Comparison of ENCODE assay signal across 8 cellular contexts in genomic region chr10:110226926-110227641, GRCh38. TPM values are rescaled to one million over a fixed set of nuclear protein-coding genes. Genes with fewer than 3 reads are reported as not detected.
DNase-seq lines count a peak whose midpoint lies in the region; ATAC-seq and TF ChIP-seq lines count a peak whose summit lies in the region.

No MANE protein-coding gene starts in this region.

- peak overlapping the region; percentile 87 for H3K27ac Mint-ChIP-seq in endothelial cell (ENCODE audit: unreplicated experiment)
- H3K27ac Mint-ChIP-seq in stimulated activated memory B cell treated with anti-CD40 and anti-IgM and Interleukin-4, amounts not matched to agents 10 μg/mL and 1 μg/mL and 100 μg/mL, for 72 hours: peak overlapping the region; percentile 96

- H3K4me3 Mint-ChIP-seq in endothelial cell (ENCODE audit: unreplicated experiment): peak overlapping the region; percentile 97
- H3K4me3 Mint-ChIP-seq in stimulated activated memory B cell treated with anti-CD40 and anti-IgM and Interleukin-4, amounts not matched to agents 10 μg/mL and 1 μg/mL and 100 μg/mL, for 72 hours: peak overlapping the region; percentile 96

- H3K27me3 Mint-ChIP-seq in endothelial cell (ENCODE audit: unreplicated experiment): peaks cover 15% of the 10 kb centered on the region
- peaks cover 15% of the 10 kb centered on the region for H3K27me3 Mint-ChIP-seq in stimulated activated memory B cell treated with anti-CD40 and anti-IgM and Interleukin-4, amounts not matched to agents 10 μg/mL and 1 μg/mL and 100 μg/mL, for 72 hours

- peaks cover 12% of the 10 kb centered on the region for H3K36me3 Mint-ChIP-seq in endothelial cell (ENCODE audit: low read depth, unreplicated experiment)
- H3K36me3 Mint-ChIP-seq in stimulated activated memory B cell treated with anti-CD40 and anti-IgM and Interleukin-4, amounts not matched to agents 10 μg/mL and 1 μg/mL and 100 μg/mL, for 72 hours: peaks cover 18% of the 10 kb centered on the region

- H3K4me1 Mint-ChIP-seq in endothelial cell (ENCODE audit: unreplicated experiment): peaks cover 21% of the 10 kb centered on the region
- H3K4me1 Mint-ChIP-seq in stimulated activated memory B cell treated with anti-CD40 and anti-IgM and Interleukin-4, amounts not matched to agents 10 μg/mL and 1 μg/mL and 100 μg/mL, for 72 hours: peaks cover 28% of the 10 kb centered on the region

- no peak for TF ChIP-seq CTCF in endothelial cell (IDR thresholded peaks at IDR 0.05; ENCODE audit: unreplicated experiment)

- ATAC-seq in stimulated activated memory B cell treated with anti-CD40 and anti-IgM and Interleukin-4, amounts not matched to agents 10 μg/mL and 1 μg/mL and 100 μg/mL, for 72 hours: peak; percentile 70
- no peak for ATAC-seq in GM21360 (IDR thresholded peaks at IDR 0.05; ENCODE audit: unreplicated experiment)

- DNase-seq in NCI-H748 (lab: John Stamatoyannopoulos, UW; ENCODE audit: unreplicated experiment) (peak; percentile 37), NCI-H748 treated with DMSO at 0.1 percent for 48 hours (lab: John Stamatoyannopoulos, UW) (no peak), NOMO-1 treated with dmso at 0.1 percent for 144 hours (lab: John Stamatoyannopoulos, UW; ENCODE audit: unreplicated experiment) (peak; percentile 86), endothelial cell (ENCODE audit: low spot score) (peak; percentile 28), midbrain (lab: John Stamatoyannopoulos, UW) (peak; percentile 61)
- peak; percentile 74 for DNase-seq in activated CD8-positive, alpha-beta memory T cell treated with anti-CD3 and anti-CD28 coated beads, Interleukin-2, amount 50 U/mL, for 48 hours

- H3K9me3 Mint-ChIP-seq in endothelial cell (ENCODE audit: unreplicated experiment): no peaks in the 10 kb centered on the region
- no peaks in the 10 kb centered on the region for H3K9me3 Mint-ChIP-seq in stimulated activated memory B cell treated with anti-CD40 and anti-IgM and Interleukin-4, amounts not matched to agents 10 μg/mL and 1 μg/mL and 100 μg/mL, for 72 hours

RNA-seq across cellular contexts. Expression of gene MXI1, which starts 19.7 kb away (rescaled TPM):
- 10.3 TPM for total RNA-seq in endothelial cell (ENCODE audit: unreplicated experiment)
